16 cellular contexts compared by ENCODE assay signal in genomic region chr20:53224851-53225250, GRCh38.
"Had no signal": no experiment of that assay in that cellular context is flagged by ENCODE, and none has a peak within 500 bp of the region (broad histone marks: within the 10 kb centered on the region; RNA-seq: fewer than 3 reads in every experiment).

No MANE protein-coding gene starts in this region.

- H3K4me3 Mint-ChIP-seq: activated B cell treated with CpG ODN at 0.5 μM for 24 hours; activated CD4-positive, alpha-beta T cell treated with anti-CD3 and anti-CD28 coated beads, Interleukin-2, amount 10 ng/mL, durations not matched to agents 24 days and 14 days; T-helper 17 cell had no signal

- H3K27me3 Mint-ChIP-seq: activated CD4-positive, alpha-beta T cell treated with anti-CD3 and anti-CD28 coated beads, Interleukin-2, amount 10 ng/mL, durations not matched to agents 24 days and 14 days had no signal

- DNase-seq: activated B cell treated with CpG ODN at 0.5 μM for 24 hours; activated CD4-positive, alpha-beta T cell treated with anti-CD3 and anti-CD28 coated beads, Interleukin-2, amount 10 ng/mL, durations not matched to agents 24 days and 14 days; activated CD8-positive, alpha-beta memory T cell treated with anti-CD3 and anti-CD28 coated beads for 24 hours; activated T-cell treated with anti-CD3 and anti-CD28 coated beads for 4 hours; anterior cingulate cortex; dorsolateral prefrontal cortex; gastrocnemius medialis; heart right ventricle; left ventricle myocardium inferior; mesendoderm; pancreas; stimulated activated CD4-positive, alpha-beta T cell treated with anti-CD3 and anti-CD28 coated beads, Interleukin-4, amount 100 ng/mL, for 4 hours; stomach; T-helper 17 cell; thyroid gland had no signal

- H3K27ac Mint-ChIP-seq: activated B cell treated with CpG ODN at 0.5 μM for 24 hours; activated CD4-positive, alpha-beta T cell treated with anti-CD3 and anti-CD28 coated beads, Interleukin-2, amount 10 ng/mL, durations not matched to agents 24 days and 14 days; activated T-helper 2 cell treated with anti-CD3 and anti-CD28 coated beads, Interferon-gamma antibody, Interleukin-2, Interleukin-4, amounts not matched to agents 10 μg/mL and 5 μg/mL and 100 μg/mL, durations not matched to agents 14 hours and 24 hours and 36 hours; T-helper 17 cell had no signal

- ATAC-seq: gastrocnemius medialis, heart right ventricle, T-helper 17 cell had no signal

- H3K4me3 ChIP-seq: dorsolateral prefrontal cortex, gastrocnemius medialis, heart right ventricle, left ventricle myocardium inferior, pancreas, stomach, thyroid gland had no signal

- H3K4me1 Mint-ChIP-seq: T-helper 17 cell had no signal
